ENCODE assay signal across 8 cellular contexts in genomic region chr1:12644237-12644636, GRCh38. TPM values are rescaled to one million over a fixed set of nuclear protein-coding genes. Genes with fewer than 3 reads are reported as not detected.
"Had no signal": no experiment of that assay in that cellular context is flagged by ENCODE, and none has a peak within 500 bp of the region (broad histone marks: within the 10 kb centered on the region; RNA-seq: fewer than 3 reads in every experiment).

No MANE protein-coding gene starts in this region.

- H3K27ac ChIP-seq: GM23248 had no signal

- DNase-seq: GM23248, GOT3, H9, HCEC 1CT had no signal

- H3K4me3 Mint-ChIP-seq: H9, IgD-negative memory B cell had no signal

- H3K9ac ChIP-seq: GM23248 had no signal

- H3K27ac Mint-ChIP-seq: H9, IgD-negative memory B cell had no signal

- H2AFZ ChIP-seq: GM23248 had no signal

- H3K4me3 ChIP-seq: GM23248 had no signal

- H3K4me1 Mint-ChIP-seq: IgD-negative memory B cell had no signal

- FAIRE-seq: H54, HTR-8/SVneo had no signal

RNA-seq across cellular contexts. Expression of gene AADACL4, which starts 0.4 kb away (rescaled TPM):
- total RNA-seq: GM23248, H9, HT-29 had no signal
- polyA plus RNA-seq: GM23248, IgD-negative memory B cell had no signal
